In genomic region chr7:140923358-140924006, GRCh38 we compare ENCODE assay signal across 1 cellular context.
TF ChIP-seq lines count a peak whose summit lies in the region.

No MANE protein-coding gene starts in this region.

TF ChIP-seq in K562, 482 proteins besides CTCF, POLR2A, EP300 and RAD21 (continued from another document and continues in another):
- TF ChIP-seq, protein P1, sequence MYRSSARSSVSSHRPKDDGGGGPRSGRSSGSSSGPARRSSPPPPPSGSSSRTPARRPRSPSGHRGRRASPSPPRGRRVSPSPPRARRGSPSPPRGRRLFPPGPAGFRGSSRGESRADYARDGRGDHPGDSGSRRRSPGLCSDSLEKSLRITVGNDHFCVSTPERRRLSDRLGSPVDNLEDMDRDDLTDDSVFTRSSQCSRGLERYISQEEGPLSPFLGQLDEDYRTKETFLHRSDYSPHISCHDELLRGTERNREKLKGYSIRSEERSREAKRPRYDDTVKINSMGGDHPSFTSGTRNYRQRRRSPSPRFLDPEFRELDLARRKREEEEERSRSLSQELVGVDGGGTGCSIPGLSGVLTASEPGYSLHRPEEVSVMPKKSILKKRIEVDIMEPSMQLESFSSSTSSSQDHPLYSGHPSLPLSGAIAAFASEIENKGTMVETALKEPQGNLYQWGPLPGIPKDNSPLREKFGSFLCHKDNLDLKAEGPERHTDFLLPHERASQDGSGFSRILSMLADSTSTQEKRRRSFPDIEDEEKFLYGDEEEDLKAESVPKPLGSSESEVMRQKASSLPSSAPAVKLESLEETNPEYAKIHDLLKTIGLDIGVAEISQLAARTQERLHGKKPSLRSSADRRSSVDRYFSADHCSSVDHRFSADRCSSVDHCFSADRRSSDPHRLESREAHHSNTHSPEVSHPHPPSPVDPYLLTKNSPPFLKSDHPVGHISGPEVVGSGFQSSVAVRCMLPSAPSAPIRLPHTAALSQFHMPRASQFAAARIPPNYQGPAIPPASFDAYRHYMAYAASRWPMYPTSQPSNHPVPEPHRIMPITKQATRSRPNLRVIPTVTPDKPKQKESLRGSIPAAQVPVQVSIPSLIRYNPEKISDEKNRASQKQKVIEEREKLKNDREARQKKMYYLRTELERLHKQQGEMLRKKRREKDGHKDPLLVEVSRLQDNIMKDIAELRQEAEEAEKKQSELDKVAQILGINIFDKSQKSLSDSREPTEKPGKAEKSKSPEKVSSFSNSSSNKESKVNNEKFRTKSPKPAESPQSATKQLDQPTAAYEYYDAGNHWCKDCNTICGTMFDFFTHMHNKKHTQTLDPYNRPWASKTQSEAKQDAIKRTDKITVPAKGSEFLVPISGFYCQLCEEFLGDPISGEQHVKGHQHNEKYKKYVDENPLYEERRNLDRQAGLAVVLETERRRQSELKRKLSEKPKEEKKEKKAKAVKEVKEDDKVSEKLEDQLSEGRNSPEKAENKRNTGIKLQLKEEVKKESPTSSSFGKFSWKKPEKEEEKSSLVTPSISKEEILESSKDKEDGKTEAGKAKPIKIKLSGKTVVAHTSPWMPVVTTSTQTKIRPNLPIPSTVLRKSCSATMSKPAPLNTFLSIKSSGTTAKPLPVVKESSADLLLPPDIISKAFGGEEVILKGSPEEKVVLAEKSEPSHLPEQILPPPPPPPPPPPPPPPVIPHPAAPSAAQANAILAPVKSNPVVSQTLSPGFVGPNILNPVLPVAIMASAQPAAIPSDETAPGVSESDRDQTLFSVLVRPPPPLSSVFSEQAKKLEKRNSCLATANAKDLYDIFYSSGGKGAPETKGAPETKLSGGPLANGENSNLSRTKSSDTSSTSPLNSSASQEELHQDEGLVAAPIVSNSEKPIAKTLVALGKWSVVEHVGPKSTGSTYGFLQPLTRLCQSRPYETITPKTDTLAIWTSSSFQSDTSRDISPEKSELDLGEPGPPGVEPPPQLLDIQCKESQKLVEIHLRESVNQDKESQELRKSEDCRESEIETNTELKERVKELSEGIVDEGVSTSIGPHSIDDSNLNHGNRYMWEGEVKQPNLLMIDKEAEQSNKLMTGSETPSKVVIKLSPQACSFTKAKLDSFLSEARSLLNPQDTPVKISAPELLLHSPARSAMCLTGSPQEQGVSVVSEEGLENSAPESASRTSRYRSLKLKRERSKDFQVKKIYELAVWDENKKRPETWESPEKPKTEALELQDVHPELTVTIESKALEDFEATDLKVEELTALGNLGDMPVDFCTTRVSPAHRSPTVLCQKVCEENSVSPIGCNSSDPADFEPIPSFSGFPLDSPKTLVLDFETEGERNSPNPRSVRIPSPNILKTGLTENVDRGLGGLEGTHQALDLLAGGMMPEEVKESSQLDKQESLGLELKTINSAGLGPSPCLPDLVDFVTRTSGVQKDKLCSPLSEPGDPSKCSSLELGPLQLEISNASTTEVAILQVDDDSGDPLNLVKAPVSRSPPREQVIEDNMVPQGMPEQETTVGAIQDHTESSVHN (IDR thresholded peaks at IDR 0.05; ENCODE audit: borderline replicate concordance in 1 of 2, low read depth in 1 of 2) = 0 out of 4 replicates have a peak, but pooled peaks of 1 of the 2 experiments have one; percentile 27
- TF ChIP-seq MIER1 (IDR thresholded peaks at IDR 0.05; ENCODE audit: low read depth) = 0 out of 2 replicates have a peak, but pooled peaks have one; percentile 54
- TF ChIP-seq CCNT2 (IDR thresholded peaks at IDR 0.05; ENCODE audit: borderline replicate concordance, extremely low read depth, insufficient read length, low read depth, low read length) = no peak
- TF ChIP-seq TAL1 (IDR thresholded peaks at IDR 0.05) = peak; percentile 3; the same call in 1 of the 2 replicates
- 0 out of 2 replicates have a peak, but pooled peaks have one; percentile 35 for TF ChIP-seq HNRNPUL1 (IDR thresholded peaks at IDR 0.05; ENCODE audit: low read length)
- no peak for TF ChIP-seq L3MBTL2 (IDR thresholded peaks at IDR 0.05)
- TF ChIP-seq ARID1B (IDR thresholded peaks at IDR 0.05) = peak; percentile 24; the same call in 1 of the 2 replicates
- TF ChIP-seq, protein P2, sequence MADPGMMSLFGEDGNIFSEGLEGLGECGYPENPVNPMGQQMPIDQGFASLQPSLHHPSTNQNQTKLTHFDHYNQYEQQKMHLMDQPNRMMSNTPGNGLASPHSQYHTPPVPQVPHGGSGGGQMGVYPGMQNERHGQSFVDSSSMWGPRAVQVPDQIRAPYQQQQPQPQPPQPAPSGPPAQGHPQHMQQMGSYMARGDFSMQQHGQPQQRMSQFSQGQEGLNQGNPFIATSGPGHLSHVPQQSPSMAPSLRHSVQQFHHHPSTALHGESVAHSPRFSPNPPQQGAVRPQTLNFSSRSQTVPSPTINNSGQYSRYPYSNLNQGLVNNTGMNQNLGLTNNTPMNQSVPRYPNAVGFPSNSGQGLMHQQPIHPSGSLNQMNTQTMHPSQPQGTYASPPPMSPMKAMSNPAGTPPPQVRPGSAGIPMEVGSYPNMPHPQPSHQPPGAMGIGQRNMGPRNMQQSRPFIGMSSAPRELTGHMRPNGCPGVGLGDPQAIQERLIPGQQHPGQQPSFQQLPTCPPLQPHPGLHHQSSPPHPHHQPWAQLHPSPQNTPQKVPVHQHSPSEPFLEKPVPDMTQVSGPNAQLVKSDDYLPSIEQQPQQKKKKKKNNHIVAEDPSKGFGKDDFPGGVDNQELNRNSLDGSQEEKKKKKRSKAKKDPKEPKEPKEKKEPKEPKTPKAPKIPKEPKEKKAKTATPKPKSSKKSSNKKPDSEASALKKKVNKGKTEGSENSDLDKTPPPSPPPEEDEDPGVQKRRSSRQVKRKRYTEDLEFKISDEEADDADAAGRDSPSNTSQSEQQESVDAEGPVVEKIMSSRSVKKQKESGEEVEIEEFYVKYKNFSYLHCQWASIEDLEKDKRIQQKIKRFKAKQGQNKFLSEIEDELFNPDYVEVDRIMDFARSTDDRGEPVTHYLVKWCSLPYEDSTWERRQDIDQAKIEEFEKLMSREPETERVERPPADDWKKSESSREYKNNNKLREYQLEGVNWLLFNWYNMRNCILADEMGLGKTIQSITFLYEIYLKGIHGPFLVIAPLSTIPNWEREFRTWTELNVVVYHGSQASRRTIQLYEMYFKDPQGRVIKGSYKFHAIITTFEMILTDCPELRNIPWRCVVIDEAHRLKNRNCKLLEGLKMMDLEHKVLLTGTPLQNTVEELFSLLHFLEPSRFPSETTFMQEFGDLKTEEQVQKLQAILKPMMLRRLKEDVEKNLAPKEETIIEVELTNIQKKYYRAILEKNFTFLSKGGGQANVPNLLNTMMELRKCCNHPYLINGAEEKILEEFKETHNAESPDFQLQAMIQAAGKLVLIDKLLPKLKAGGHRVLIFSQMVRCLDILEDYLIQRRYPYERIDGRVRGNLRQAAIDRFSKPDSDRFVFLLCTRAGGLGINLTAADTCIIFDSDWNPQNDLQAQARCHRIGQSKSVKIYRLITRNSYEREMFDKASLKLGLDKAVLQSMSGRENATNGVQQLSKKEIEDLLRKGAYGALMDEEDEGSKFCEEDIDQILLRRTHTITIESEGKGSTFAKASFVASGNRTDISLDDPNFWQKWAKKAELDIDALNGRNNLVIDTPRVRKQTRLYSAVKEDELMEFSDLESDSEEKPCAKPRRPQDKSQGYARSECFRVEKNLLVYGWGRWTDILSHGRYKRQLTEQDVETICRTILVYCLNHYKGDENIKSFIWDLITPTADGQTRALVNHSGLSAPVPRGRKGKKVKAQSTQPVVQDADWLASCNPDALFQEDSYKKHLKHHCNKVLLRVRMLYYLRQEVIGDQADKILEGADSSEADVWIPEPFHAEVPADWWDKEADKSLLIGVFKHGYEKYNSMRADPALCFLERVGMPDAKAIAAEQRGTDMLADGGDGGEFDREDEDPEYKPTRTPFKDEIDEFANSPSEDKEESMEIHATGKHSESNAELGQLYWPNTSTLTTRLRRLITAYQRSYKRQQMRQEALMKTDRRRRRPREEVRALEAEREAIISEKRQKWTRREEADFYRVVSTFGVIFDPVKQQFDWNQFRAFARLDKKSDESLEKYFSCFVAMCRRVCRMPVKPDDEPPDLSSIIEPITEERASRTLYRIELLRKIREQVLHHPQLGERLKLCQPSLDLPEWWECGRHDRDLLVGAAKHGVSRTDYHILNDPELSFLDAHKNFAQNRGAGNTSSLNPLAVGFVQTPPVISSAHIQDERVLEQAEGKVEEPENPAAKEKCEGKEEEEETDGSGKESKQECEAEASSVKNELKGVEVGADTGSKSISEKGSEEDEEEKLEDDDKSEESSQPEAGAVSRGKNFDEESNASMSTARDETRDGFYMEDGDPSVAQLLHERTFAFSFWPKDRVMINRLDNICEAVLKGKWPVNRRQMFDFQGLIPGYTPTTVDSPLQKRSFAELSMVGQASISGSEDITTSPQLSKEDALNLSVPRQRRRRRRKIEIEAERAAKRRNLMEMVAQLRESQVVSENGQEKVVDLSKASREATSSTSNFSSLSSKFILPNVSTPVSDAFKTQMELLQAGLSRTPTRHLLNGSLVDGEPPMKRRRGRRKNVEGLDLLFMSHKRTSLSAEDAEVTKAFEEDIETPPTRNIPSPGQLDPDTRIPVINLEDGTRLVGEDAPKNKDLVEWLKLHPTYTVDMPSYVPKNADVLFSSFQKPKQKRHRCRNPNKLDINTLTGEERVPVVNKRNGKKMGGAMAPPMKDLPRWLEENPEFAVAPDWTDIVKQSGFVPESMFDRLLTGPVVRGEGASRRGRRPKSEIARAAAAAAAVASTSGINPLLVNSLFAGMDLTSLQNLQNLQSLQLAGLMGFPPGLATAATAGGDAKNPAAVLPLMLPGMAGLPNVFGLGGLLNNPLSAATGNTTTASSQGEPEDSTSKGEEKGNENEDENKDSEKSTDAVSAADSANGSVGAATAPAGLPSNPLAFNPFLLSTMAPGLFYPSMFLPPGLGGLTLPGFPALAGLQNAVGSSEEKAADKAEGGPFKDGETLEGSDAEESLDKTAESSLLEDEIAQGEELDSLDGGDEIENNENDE (IDR thresholded peaks at IDR 0.05; ENCODE audit: low read depth, low read length) = no peak
- TF ChIP-seq, protein P3, sequence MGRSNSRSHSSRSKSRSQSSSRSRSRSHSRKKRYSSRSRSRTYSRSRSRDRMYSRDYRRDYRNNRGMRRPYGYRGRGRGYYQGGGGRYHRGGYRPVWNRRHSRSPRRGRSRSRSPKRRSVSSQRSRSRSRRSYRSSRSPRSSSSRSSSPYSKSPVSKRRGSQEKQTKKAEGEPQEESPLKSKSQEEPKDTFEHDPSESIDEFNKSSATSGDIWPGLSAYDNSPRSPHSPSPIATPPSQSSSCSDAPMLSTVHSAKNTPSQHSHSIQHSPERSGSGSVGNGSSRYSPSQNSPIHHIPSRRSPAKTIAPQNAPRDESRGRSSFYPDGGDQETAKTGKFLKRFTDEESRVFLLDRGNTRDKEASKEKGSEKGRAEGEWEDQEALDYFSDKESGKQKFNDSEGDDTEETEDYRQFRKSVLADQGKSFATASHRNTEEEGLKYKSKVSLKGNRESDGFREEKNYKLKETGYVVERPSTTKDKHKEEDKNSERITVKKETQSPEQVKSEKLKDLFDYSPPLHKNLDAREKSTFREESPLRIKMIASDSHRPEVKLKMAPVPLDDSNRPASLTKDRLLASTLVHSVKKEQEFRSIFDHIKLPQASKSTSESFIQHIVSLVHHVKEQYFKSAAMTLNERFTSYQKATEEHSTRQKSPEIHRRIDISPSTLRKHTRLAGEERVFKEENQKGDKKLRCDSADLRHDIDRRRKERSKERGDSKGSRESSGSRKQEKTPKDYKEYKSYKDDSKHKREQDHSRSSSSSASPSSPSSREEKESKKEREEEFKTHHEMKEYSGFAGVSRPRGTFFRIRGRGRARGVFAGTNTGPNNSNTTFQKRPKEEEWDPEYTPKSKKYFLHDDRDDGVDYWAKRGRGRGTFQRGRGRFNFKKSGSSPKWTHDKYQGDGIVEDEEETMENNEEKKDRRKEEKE (IDR thresholded peaks at IDR 0.05; ENCODE audit: borderline replicate concordance in 1 of 2, control insufficient read depth in 1 of 2, low read depth in 2 of 2, low read length in 1 of 2) = no peak
- TF ChIP-seq LCOR (CRISPR knock-in tag; IDR thresholded peaks at IDR 0.05) = 0 out of 2 replicates have a peak, but pooled peaks have one; percentile 6
- 0 out of 2 replicates have a peak, but pooled peaks have one; percentile 69 for TF ChIP-seq ELF4 (CRISPR knock-in tag; IDR thresholded peaks at IDR 0.05)
- TF ChIP-seq, protein P4, sequence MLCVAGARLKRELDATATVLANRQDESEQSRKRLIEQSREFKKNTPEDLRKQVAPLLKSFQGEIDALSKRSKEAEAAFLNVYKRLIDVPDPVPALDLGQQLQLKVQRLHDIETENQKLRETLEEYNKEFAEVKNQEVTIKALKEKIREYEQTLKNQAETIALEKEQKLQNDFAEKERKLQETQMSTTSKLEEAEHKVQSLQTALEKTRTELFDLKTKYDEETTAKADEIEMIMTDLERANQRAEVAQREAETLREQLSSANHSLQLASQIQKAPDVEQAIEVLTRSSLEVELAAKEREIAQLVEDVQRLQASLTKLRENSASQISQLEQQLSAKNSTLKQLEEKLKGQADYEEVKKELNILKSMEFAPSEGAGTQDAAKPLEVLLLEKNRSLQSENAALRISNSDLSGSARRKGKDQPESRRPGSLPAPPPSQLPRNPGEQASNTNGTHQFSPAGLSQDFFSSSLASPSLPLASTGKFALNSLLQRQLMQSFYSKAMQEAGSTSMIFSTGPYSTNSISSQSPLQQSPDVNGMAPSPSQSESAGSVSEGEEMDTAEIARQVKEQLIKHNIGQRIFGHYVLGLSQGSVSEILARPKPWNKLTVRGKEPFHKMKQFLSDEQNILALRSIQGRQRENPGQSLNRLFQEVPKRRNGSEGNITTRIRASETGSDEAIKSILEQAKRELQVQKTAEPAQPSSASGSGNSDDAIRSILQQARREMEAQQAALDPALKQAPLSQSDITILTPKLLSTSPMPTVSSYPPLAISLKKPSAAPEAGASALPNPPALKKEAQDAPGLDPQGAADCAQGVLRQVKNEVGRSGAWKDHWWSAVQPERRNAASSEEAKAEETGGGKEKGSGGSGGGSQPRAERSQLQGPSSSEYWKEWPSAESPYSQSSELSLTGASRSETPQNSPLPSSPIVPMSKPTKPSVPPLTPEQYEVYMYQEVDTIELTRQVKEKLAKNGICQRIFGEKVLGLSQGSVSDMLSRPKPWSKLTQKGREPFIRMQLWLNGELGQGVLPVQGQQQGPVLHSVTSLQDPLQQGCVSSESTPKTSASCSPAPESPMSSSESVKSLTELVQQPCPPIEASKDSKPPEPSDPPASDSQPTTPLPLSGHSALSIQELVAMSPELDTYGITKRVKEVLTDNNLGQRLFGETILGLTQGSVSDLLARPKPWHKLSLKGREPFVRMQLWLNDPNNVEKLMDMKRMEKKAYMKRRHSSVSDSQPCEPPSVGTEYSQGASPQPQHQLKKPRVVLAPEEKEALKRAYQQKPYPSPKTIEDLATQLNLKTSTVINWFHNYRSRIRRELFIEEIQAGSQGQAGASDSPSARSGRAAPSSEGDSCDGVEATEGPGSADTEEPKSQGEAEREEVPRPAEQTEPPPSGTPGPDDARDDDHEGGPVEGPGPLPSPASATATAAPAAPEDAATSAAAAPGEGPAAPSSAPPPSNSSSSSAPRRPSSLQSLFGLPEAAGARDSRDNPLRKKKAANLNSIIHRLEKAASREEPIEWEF (CRISPR knock-in tag; IDR thresholded peaks at IDR 0.05) = no peak
- TF ChIP-seq, protein P5, sequence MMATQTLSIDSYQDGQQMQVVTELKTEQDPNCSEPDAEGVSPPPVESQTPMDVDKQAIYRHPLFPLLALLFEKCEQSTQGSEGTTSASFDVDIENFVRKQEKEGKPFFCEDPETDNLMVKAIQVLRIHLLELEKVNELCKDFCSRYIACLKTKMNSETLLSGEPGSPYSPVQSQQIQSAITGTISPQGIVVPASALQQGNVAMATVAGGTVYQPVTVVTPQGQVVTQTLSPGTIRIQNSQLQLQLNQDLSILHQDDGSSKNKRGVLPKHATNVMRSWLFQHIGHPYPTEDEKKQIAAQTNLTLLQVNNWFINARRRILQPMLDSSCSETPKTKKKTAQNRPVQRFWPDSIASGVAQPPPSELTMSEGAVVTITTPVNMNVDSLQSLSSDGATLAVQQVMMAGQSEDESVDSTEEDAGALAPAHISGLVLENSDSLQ (IDR thresholded peaks at IDR 0.05) = peak; percentile 43
- no peak for TF ChIP-seq GTF2E2 (tag; IDR thresholded peaks at IDR 0.05)
- peak; percentile 89 for TF ChIP-seq CHD1 (IDR thresholded peaks at IDR 0.05; ENCODE audit: low read length)
- TF ChIP-seq TSC22D4 (tag; IDR thresholded peaks at IDR 0.05) = no peak
